ENCODE assay signal across 10 cellular contexts in genomic region chr7:55517191-55517633, GRCh38. TPM values are rescaled to one million over a fixed set of nuclear protein-coding genes. Genes with fewer than 3 reads are reported as not detected.
DNase-seq lines count a peak whose midpoint lies in the region; ATAC-seq and TF ChIP-seq lines count a peak whose summit lies in the region.
"Had no signal": no experiment of that assay in that cellular context is flagged by ENCODE, and none has a peak within 500 bp of the region (broad histone marks: within the 10 kb centered on the region; RNA-seq: fewer than 3 reads in every experiment).

No MANE protein-coding gene starts in this region.

- peak overlapping the region; percentile 42 for H3K27ac ChIP-seq in CD4-positive, CD25-positive, alpha-beta regulatory T cell (ENCODE audit: insufficient read depth, low read length, poor library complexity, severe bottlenecking)
- H3K27ac ChIP-seq: vagina had no signal

- H3K27me3 ChIP-seq in CD4-positive, CD25-positive, alpha-beta regulatory T cell (ENCODE audit: control insufficient read depth, insufficient read depth, low read length), result no peaks in the 10 kb centered on the region
- H3K27me3 ChIP-seq: vagina had no signal

- peak; percentile 78 to 79 for ATAC-seq in CD4-positive, CD25-positive, alpha-beta regulatory T cell (ENCODE audit: low read depth in 2 of 2)
- peak; percentile 63 for ATAC-seq in GM19372 (IDR thresholded peaks at IDR 0.05; ENCODE audit: low read depth, unreplicated experiment)
- ATAC-seq in HG03064 (IDR thresholded peaks at IDR 0.05; ENCODE audit: low read depth, unreplicated experiment), result peak; percentile 66
- peak; percentile 88 for ATAC-seq in activated CD8-positive, alpha-beta T cell treated with anti-CD3 and anti-CD28 coated beads for 36 hours
- ATAC-seq in mucosa of descending colon, result no peak

- no peaks in the 10 kb centered on the region for H3K9me3 ChIP-seq in CD4-positive, CD25-positive, alpha-beta regulatory T cell (ENCODE audit: control insufficient read depth in 2 of 2, low read length in 2 of 2)
- H3K9me3 ChIP-seq in mucosa of descending colon, result no peaks in the 10 kb centered on the region
- H3K9me3 ChIP-seq: vagina had no signal

- TF ChIP-seq CTCF in activated CD8-positive, alpha-beta T cell treated with anti-CD3 and anti-CD28 coated beads for 36 hours (IDR thresholded peaks at IDR 0.05), result no peak
- no peak for TF ChIP-seq CTCF in mucosa of descending colon (IDR thresholded peaks at IDR 0.05)

- H3K4me1 Mint-ChIP-seq in CD4-positive, CD25-positive, alpha-beta regulatory T cell, result peaks cover 36 to 82% (median 56%) of the 10 kb centered on the region in 4 donors
- H3K4me1 Mint-ChIP-seq in activated CD8-positive, alpha-beta T cell treated with anti-CD3 and anti-CD28 coated beads for 36 hours (ENCODE audit: low read depth), result peaks cover 27% of the 10 kb centered on the region
- H3K4me1 Mint-ChIP-seq in activated T-helper 2 cell treated with anti-CD3 and anti-CD28 coated beads, Interferon-gamma antibody, Interleukin-2, Interleukin-4, amounts not matched to agents 10 μg/mL and 5 μg/mL and 100 μg/mL, durations not matched to agents 14 hours and 24 hours and 36 hours (ENCODE audit: low read depth), result peaks cover 31% of the 10 kb centered on the region

- peaks cover 68% of the 10 kb centered on the region for H3K36me3 ChIP-seq in CD4-positive, CD25-positive, alpha-beta regulatory T cell (ENCODE audit: control insufficient read depth, insufficient read depth, low read length)
- H3K36me3 ChIP-seq in mucosa of descending colon (ENCODE audit: low read depth), result peaks cover 6% of the 10 kb centered on the region

- peaks cover 40% of the 10 kb centered on the region for H3K4me1 ChIP-seq in CD4-positive, CD25-positive, alpha-beta regulatory T cell (ENCODE audit: control insufficient read depth, insufficient read depth, low read length, poor library complexity, severe bottlenecking)
- H3K4me1 ChIP-seq in mucosa of descending colon (ENCODE audit: low read depth), result peaks cover 21% of the 10 kb centered on the region
- H3K4me1 ChIP-seq: vagina had no signal

- POLR2A ChIA-PET in activated CD8-positive, alpha-beta T cell treated with anti-CD3 and anti-CD28 coated beads for 36 hours (lab: Charles Lee), result interaction anchor here (0.6 to 2.0 kb wide), 5 partner anchors 10 to 151 kb away, joined by 3 to 9 read pairs (median 5); no protein-coding TSS in a partner anchor

- intact Hi-C loops in activated CD8-positive, alpha-beta T cell treated with anti-CD3 and anti-CD28 coated beads for 36 hours (cut with micrococcal nuclease), result no loop called here
- intact Hi-C loops in mucosa of descending colon (cut with DNase I, micrococcal nuclease), result no loop called here
- intact Hi-C loops in activated T-helper 2 cell treated with anti-CD3 and anti-CD28 coated beads, Interferon-gamma antibody, Interleukin-2, Interleukin-4, amounts not matched to agents 10 μg/mL and 5 μg/mL and 100 μg/mL, durations not matched to agents 14 hours and 24 hours and 36 hours (cut with micrococcal nuclease), result loop anchor here (2.0 kb wide), 1 partner anchor 16 kb away; no protein-coding TSS in a partner anchor

- CTCF ChIA-PET in activated CD8-positive, alpha-beta T cell treated with anti-CD3 and anti-CD28 coated beads for 36 hours (lab: Charles Lee), result interaction anchor here (2.7 kb wide), 1 partner anchor 11 kb away, joined by 7 read pairs; no protein-coding TSS in a partner anchor

- H3K4me3 ChIP-seq in CD4-positive, CD25-positive, alpha-beta regulatory T cell (ENCODE audit: low read depth, low read length), result no peak overlapping the region
- H3K4me3 ChIP-seq in mucosa of descending colon, result no peak overlapping the region
- H3K4me3 ChIP-seq: vagina had no signal

- no peaks in the 10 kb centered on the region for H3K27me3 Mint-ChIP-seq in CD4-positive, CD25-positive, alpha-beta regulatory T cell
- no peaks in the 10 kb centered on the region for H3K27me3 Mint-ChIP-seq in activated CD8-positive, alpha-beta T cell treated with anti-CD3 and anti-CD28 coated beads for 36 hours
- no peaks in the 10 kb centered on the region for H3K27me3 Mint-ChIP-seq in activated T-helper 2 cell treated with anti-CD3 and anti-CD28 coated beads, Interferon-gamma antibody, Interleukin-2, Interleukin-4, amounts not matched to agents 10 μg/mL and 5 μg/mL and 100 μg/mL, durations not matched to agents 14 hours and 24 hours and 36 hours (ENCODE audit: low read depth)

- peak overlapping the region in 2 of 3 donors; percentile 45 to 63 for H3K27ac Mint-ChIP-seq in CD4-positive, CD25-positive, alpha-beta regulatory T cell
- no peak overlapping the region for H3K27ac Mint-ChIP-seq in activated CD8-positive, alpha-beta T cell treated with anti-CD3 and anti-CD28 coated beads for 36 hours
- no peak overlapping the region for H3K27ac Mint-ChIP-seq in activated T-helper 2 cell treated with anti-CD3 and anti-CD28 coated beads, Interferon-gamma antibody, Interleukin-2, Interleukin-4, amounts not matched to agents 10 μg/mL and 5 μg/mL and 100 μg/mL, durations not matched to agents 14 hours and 24 hours and 36 hours

- no peaks in the 10 kb centered on the region for H3K9me3 Mint-ChIP-seq in CD4-positive, CD25-positive, alpha-beta regulatory T cell
- H3K9me3 Mint-ChIP-seq in activated CD8-positive, alpha-beta T cell treated with anti-CD3 and anti-CD28 coated beads for 36 hours, result no peaks in the 10 kb centered on the region
- H3K9me3 Mint-ChIP-seq in activated T-helper 2 cell treated with anti-CD3 and anti-CD28 coated beads, Interferon-gamma antibody, Interleukin-2, Interleukin-4, amounts not matched to agents 10 μg/mL and 5 μg/mL and 100 μg/mL, durations not matched to agents 14 hours and 24 hours and 36 hours, result no peaks in the 10 kb centered on the region

- H3K4me3 Mint-ChIP-seq in CD4-positive, CD25-positive, alpha-beta regulatory T cell, result peak overlapping the region in 2 of 4 donors; percentile 5 to 23
- no peak overlapping the region for H3K4me3 Mint-ChIP-seq in activated CD8-positive, alpha-beta T cell treated with anti-CD3 and anti-CD28 coated beads for 36 hours
- no peak overlapping the region for H3K4me3 Mint-ChIP-seq in activated T-helper 2 cell treated with anti-CD3 and anti-CD28 coated beads, Interferon-gamma antibody, Interleukin-2, Interleukin-4, amounts not matched to agents 10 μg/mL and 5 μg/mL and 100 μg/mL, durations not matched to agents 14 hours and 24 hours and 36 hours (ENCODE audit: low read depth)

- peaks cover 47% of the 10 kb centered on the region for H3K36me3 Mint-ChIP-seq in CD4-positive, CD25-positive, alpha-beta regulatory T cell
- H3K36me3 Mint-ChIP-seq in activated CD8-positive, alpha-beta T cell treated with anti-CD3 and anti-CD28 coated beads for 36 hours (ENCODE audit: low read depth), result peaks cover 20% of the 10 kb centered on the region
- H3K36me3 Mint-ChIP-seq in activated T-helper 2 cell treated with anti-CD3 and anti-CD28 coated beads, Interferon-gamma antibody, Interleukin-2, Interleukin-4, amounts not matched to agents 10 μg/mL and 5 μg/mL and 100 μg/mL, durations not matched to agents 14 hours and 24 hours and 36 hours (ENCODE audit: low read depth), result peaks cover 43% of the 10 kb centered on the region

- DNase-seq in CD4-positive, CD25-positive, alpha-beta regulatory T cell, result peak in 2 of 3 donors; percentile 23 to 56
- peak; percentile 72 for DNase-seq in activated CD8-positive, alpha-beta T cell treated with anti-CD3 and anti-CD28 coated beads for 36 hours
- DNase-seq in mucosa of descending colon (no peak), NCI-H2107 (lab: John Stamatoyannopoulos, UW) (no peak), GDM1 (lab: John Stamatoyannopoulos, UW) (no peak)
- DNase-seq in activated T-helper 2 cell treated with anti-CD3 and anti-CD28 coated beads, Interferon-gamma antibody, Interleukin-2, Interleukin-4, amounts not matched to agents 10 μg/mL and 5 μg/mL and 100 μg/mL, durations not matched to agents 14 hours and 24 hours and 36 hours (ENCODE audit: low spot score), result no peak
- DNase-seq: amygdala had no signal

RNA-seq across cellular contexts. Expression of gene VOPP1, which starts 55.1 kb away (rescaled TPM):
- 128 TPM for total RNA-seq in CD4-positive, CD25-positive, alpha-beta regulatory T cell
- polyA plus RNA-seq in CD4-positive, CD25-positive, alpha-beta regulatory T cell, result 10 to 100 TPM; 40.3 to 68.4 (median 56.1) TPM
- total RNA-seq in activated CD8-positive, alpha-beta T cell treated with anti-CD3 and anti-CD28 coated beads for 36 hours, result 10 to 100 TPM; 32.6 to 34.7 TPM
- total RNA-seq in mucosa of descending colon, result 10 to 100 TPM; 57.8 to 83.5 (median 75.2) TPM
- total RNA-seq in activated T-helper 2 cell treated with anti-CD3 and anti-CD28 coated beads, Interferon-gamma antibody, Interleukin-2, Interleukin-4, amounts not matched to agents 10 μg/mL and 5 μg/mL and 100 μg/mL, durations not matched to agents 14 hours and 24 hours and 36 hours, result 53.7 and 56.0 TPM in 2 replicates

Comparison
In these comparisons a context has a peak if more than half of its experiments do, and no peak if none do; other contexts are left out.
1. DNase-seq: peak in CD4-positive, CD25-positive, alpha-beta regulatory T cell (2 of 3) and activated CD8-positive, alpha-beta T cell treated with anti-CD3 and anti-CD28 coated beads for 36 hours (single experiment); none in mucosa of descending colon (0 of 3), activated T-helper 2 cell treated with anti-CD3 and anti-CD28 coated beads, Interferon-gamma antibody, Interleukin-2, Interleukin-4, amounts not matched to agents 10 μg/mL and 5 μg/mL and 100 μg/mL, durations not matched to agents 14 hours and 24 hours and 36 hours (single experiment), NCI-H2107 (single experiment) and GDM1 (single experiment).
2. H3K27ac Mint-ChIP-seq: peak in CD4-positive, CD25-positive, alpha-beta regulatory T cell (2 of 3); none in activated CD8-positive, alpha-beta T cell treated with anti-CD3 and anti-CD28 coated beads for 36 hours (single experiment) and activated T-helper 2 cell treated with anti-CD3 and anti-CD28 coated beads, Interferon-gamma antibody, Interleukin-2, Interleukin-4, amounts not matched to agents 10 μg/mL and 5 μg/mL and 100 μg/mL, durations not matched to agents 14 hours and 24 hours and 36 hours (single experiment).